ENCODE assay signal across 15 cellular contexts in genomic region chr14:92143962-92144361, GRCh38.
"Had no signal": no experiment of that assay in that cellular context is flagged by ENCODE, and none has a peak within 500 bp of the region (broad histone marks: within the 10 kb centered on the region; RNA-seq: fewer than 3 reads in every experiment).

No MANE protein-coding gene starts in this region.

- H3K27ac Mint-ChIP-seq: activated B cell treated with CpG ODN at 0.5 μM for 24 hours; activated CD8-positive, alpha-beta T cell treated with anti-CD3 and anti-CD28 coated beads for 36 hours; activated naive CD8-positive, alpha-beta T cell; brain had no signal

- H3K9me3 ChIP-seq: upper lobe of left lung had no signal

- ATAC-seq: activated CD8-positive, alpha-beta T cell treated with anti-CD3 and anti-CD28 coated beads for 36 hours; activated T-cell treated with anti-CD3 and anti-CD28 coated beads, Interleukin-2, amount 50 U/mL, for 4 hours; left lobe of liver had no signal

- DNase-seq: activated B cell treated with CpG ODN at 0.5 μM for 24 hours; activated CD4-positive, alpha-beta T cell treated with anti-CD3 and anti-CD28 coated beads for 48 hours; activated CD8-positive, alpha-beta T cell treated with anti-CD3 and anti-CD28 coated beads for 36 hours; activated gamma-delta T cell; activated T-cell treated with anti-CD3 and anti-CD28 coated beads, Interleukin-2, amount 50 U/mL, for 4 hours; effector memory CD4-positive, alpha-beta T cell; naive B cell; posterior cingulate gyrus; stimulated activated CD4-positive, alpha-beta T cell treated with anti-CD3 and anti-CD28 coated beads, Interleukin-2, amount 100 ng/mL, for 48 hours; stimulated activated naive CD4-positive, alpha-beta T cell; upper lobe of left lung had no signal

- H3K4me3 ChIP-seq: upper lobe of left lung had no signal

- H3K27me3 Mint-ChIP-seq: activated B cell treated with CpG ODN at 0.5 μM for 24 hours; activated CD8-positive, alpha-beta T cell treated with anti-CD3 and anti-CD28 coated beads for 36 hours; activated naive CD8-positive, alpha-beta T cell; brain; central memory CD8-positive, alpha-beta T cell; naive B cell had no signal

- H3K4me1 Mint-ChIP-seq: activated B cell treated with CpG ODN at 0.5 μM for 24 hours, brain had no signal

- H3K9me3 Mint-ChIP-seq: activated B cell treated with CpG ODN at 0.5 μM for 24 hours; activated CD8-positive, alpha-beta T cell treated with anti-CD3 and anti-CD28 coated beads for 36 hours; activated T-cell treated with anti-CD3 and anti-CD28 coated beads, Interleukin-2, amount 50 U/mL, for 4 hours; brain; central memory CD8-positive, alpha-beta T cell; naive B cell had no signal

- H3K4me3 Mint-ChIP-seq: activated B cell treated with CpG ODN at 0.5 μM for 24 hours; activated CD8-positive, alpha-beta T cell treated with anti-CD3 and anti-CD28 coated beads for 36 hours; activated naive CD8-positive, alpha-beta T cell; activated T-cell treated with anti-CD3 and anti-CD28 coated beads, Interleukin-2, amount 50 U/mL, for 4 hours; brain; central memory CD8-positive, alpha-beta T cell; naive B cell had no signal
